ENCODE assay signal across 22 cellular contexts in the genomic region with DNA sequence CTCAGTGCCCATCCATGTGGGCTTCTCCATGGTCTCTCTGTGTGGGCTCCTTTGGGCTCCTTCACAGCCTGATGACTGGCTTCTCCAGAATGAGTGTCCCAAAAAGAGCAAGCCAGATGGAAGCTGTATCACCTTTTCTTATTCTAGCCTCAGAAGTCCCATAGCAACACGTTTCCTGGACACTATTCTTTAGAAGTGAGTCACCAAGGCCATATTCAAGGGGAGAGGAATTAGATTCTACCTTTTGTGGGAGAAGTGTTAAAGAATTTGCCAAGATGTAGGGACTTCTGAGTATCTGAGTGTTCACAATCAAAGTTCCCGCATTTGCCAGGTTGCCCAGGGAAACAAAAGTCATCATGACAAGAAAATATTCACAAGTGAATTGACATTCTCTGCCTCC. TPM values are rescaled to one million over a fixed set of nuclear protein-coding genes. Genes with fewer than 3 reads are reported as not detected.
DNase-seq lines count a peak whose midpoint lies in the region; ATAC-seq and TF ChIP-seq lines count a peak whose summit lies in the region.
"Had no signal": no experiment of that assay in that cellular context is flagged by ENCODE, and none has a peak within 500 bp of the region (broad histone marks: within the 10 kb centered on the region; RNA-seq: fewer than 3 reads in every experiment).

No MANE protein-coding gene starts in this region.

- H3K4me3 ChIP-seq in RWPE2 (ENCODE audit: severe bottlenecking): no peak overlapping the region
- no peak overlapping the region for H3K4me3 ChIP-seq in choroid plexus epithelial cell (ENCODE audit: low read depth, low read length)
- no peak overlapping the region for H3K4me3 ChIP-seq in neuron (ENCODE audit: low read length)
- no peak overlapping the region for H3K4me3 ChIP-seq in lower lobe of right lung
- no peak overlapping the region for H3K4me3 ChIP-seq in testis
- no peak overlapping the region for H3K4me3 ChIP-seq in right cardiac atrium (ENCODE audit: low read length)
- H3K4me3 ChIP-seq: adrenal gland, right atrium auricular region, vagina had no signal

- H3K27ac Mint-ChIP-seq in stimulated activated memory B cell treated with anti-CD40 and anti-IgM and Interleukin-4, amounts not matched to agents 10 μg/mL and 1 μg/mL and 100 μg/mL, for 72 hours: no peak overlapping the region
- H3K27ac Mint-ChIP-seq: T-cell had no signal

- no peak overlapping the region for H3K4me3 Mint-ChIP-seq in stimulated activated memory B cell treated with anti-CD40 and anti-IgM and Interleukin-4, amounts not matched to agents 10 μg/mL and 1 μg/mL and 100 μg/mL, for 72 hours
- H3K4me3 Mint-ChIP-seq: T-cell had no signal

- no peaks in the 10 kb centered on the region for H3K27me3 Mint-ChIP-seq in stimulated activated memory B cell treated with anti-CD40 and anti-IgM and Interleukin-4, amounts not matched to agents 10 μg/mL and 1 μg/mL and 100 μg/mL, for 72 hours

- no peaks in the 10 kb centered on the region for H3K9me3 ChIP-seq in RWPE2 (ENCODE audit: severe bottlenecking)
- H3K9me3 ChIP-seq in neuron (ENCODE audit: low read length): no peaks in the 10 kb centered on the region
- no peaks in the 10 kb centered on the region for H3K9me3 ChIP-seq in lower lobe of right lung
- no peaks in the 10 kb centered on the region for H3K9me3 ChIP-seq in testis
- no peaks in the 10 kb centered on the region for H3K9me3 ChIP-seq in right cardiac atrium (ENCODE audit: control insufficient read depth, low read length)
- H3K9me3 ChIP-seq: adrenal gland, right atrium auricular region, vagina had no signal

- H3K4me1 Mint-ChIP-seq in stimulated activated memory B cell treated with anti-CD40 and anti-IgM and Interleukin-4, amounts not matched to agents 10 μg/mL and 1 μg/mL and 100 μg/mL, for 72 hours: peaks cover 16% of the 10 kb centered on the region

- no peaks in the 10 kb centered on the region for H3K9me3 Mint-ChIP-seq in stimulated activated memory B cell treated with anti-CD40 and anti-IgM and Interleukin-4, amounts not matched to agents 10 μg/mL and 1 μg/mL and 100 μg/mL, for 72 hours
- H3K9me3 Mint-ChIP-seq: T-cell had no signal

- DNase-seq in EH (ENCODE audit: low read depth) (peak; percentile 37), RWPE2 (ENCODE audit: low spot score) (no peak), choroid plexus epithelial cell (ENCODE audit: low read depth) (peak; percentile 44), lower lobe of right lung (no peak), testis (no peak), right cardiac atrium (no peak)
- DNase-seq: activated CD8-positive, alpha-beta memory T cell treated with anti-CD3 and anti-CD28 coated beads, Interleukin-2, amount 50 U/mL, for 48 hours; activated effector memory CD4-positive, alpha-beta T cell treated with anti-CD3 and anti-CD28 coated beads, Interleukin-2, amount 50 U/mL, for 16 hours; adrenal gland; GDM1; NCI-H1694; NCI-H2227 treated with DMSO at 0.1 percent for 48 hours; NCI-H82; occipital lobe; OCI-M1; SHP77 treated with DMSO at 0.1 percent for 48 hours; stimulated activated CD8-positive, alpha-beta memory T cell treated with anti-CD3 and anti-CD28 coated beads, Interleukin-4, amount 100 ng/mL, for 48 hours; T-cell had no signal

- intact Hi-C loops in lower lobe of right lung (cut with DNase I): no loop called here
- intact Hi-C loops in testis (cut with DNase I; ENCODE audit: low total_unique reads): no loop called here
- intact Hi-C loops in right cardiac atrium (cut with DNase I): no loop called here

- H3K36me3 ChIP-seq in RWPE2 (ENCODE audit: low read depth) (no peaks in the 10 kb centered on the region), neuron (ENCODE audit: insufficient read depth, low read length) (no peaks in the 10 kb centered on the region), lower lobe of right lung (no peaks in the 10 kb centered on the region), testis (ENCODE audit: low read depth, missing control alignments) (no peaks in the 10 kb centered on the region)
- H3K36me3 ChIP-seq: adrenal gland, right atrium auricular region, vagina had no signal

- no peak for TF ChIP-seq POLR2A in testis (IDR thresholded peaks at IDR 0.05)

- H3K36me3 Mint-ChIP-seq in stimulated activated memory B cell treated with anti-CD40 and anti-IgM and Interleukin-4, amounts not matched to agents 10 μg/mL and 1 μg/mL and 100 μg/mL, for 72 hours: no peaks in the 10 kb centered on the region
- H3K36me3 Mint-ChIP-seq: T-cell had no signal

- WGBS in testis, 2 donors: 64 to 82% methylated on average over 2 of the region's 2 CpGs
- 84% methylated on average over 2 of the region's 2 CpGs for WGBS in right cardiac atrium

- H3K27me3 ChIP-seq in RWPE2 (ENCODE audit: insufficient read depth, poor library complexity, severe bottlenecking): no peaks in the 10 kb centered on the region
- no peaks in the 10 kb centered on the region for H3K27me3 ChIP-seq in neuron (ENCODE audit: insufficient read depth, low read length)
- no peaks in the 10 kb centered on the region for H3K27me3 ChIP-seq in lower lobe of right lung (ENCODE audit: low read depth)
- no peaks in the 10 kb centered on the region for H3K27me3 ChIP-seq in testis
- H3K27me3 ChIP-seq in right cardiac atrium (ENCODE audit: control insufficient read depth, insufficient read depth): no peaks in the 10 kb centered on the region
- H3K27me3 ChIP-seq: adrenal gland, right atrium auricular region, vagina had no signal

- H3K4me1 ChIP-seq in RWPE2 (ENCODE audit: insufficient read depth, poor library complexity, severe bottlenecking) (peaks cover 28% of the 10 kb centered on the region), neuron (ENCODE audit: insufficient read depth, low read length) (peaks cover 19% of the 10 kb centered on the region), lower lobe of right lung (peaks cover 17% of the 10 kb centered on the region), testis (peaks cover 7% of the 10 kb centered on the region), right cardiac atrium (ENCODE audit: control insufficient read depth, insufficient read depth, low read length) (peaks cover 4% of the 10 kb centered on the region)

- ATAC-seq in RWPE2 (ENCODE audit: low read depth): peak; percentile 14; the same call in 1 of the 3 replicates
- no peak for ATAC-seq in lower lobe of right lung
- ATAC-seq in stimulated activated memory B cell treated with anti-CD40 and anti-IgM and Interleukin-4, amounts not matched to agents 10 μg/mL and 1 μg/mL and 100 μg/mL, for 72 hours: no peak
- ATAC-seq in right cardiac atrium: no peak
- ATAC-seq: T-cell had no signal

- no peak for TF ChIP-seq CTCF in RWPE2 (IDR thresholded peaks at IDR 0.05; ENCODE audit: poor library complexity, severe bottlenecking)
- no peak for TF ChIP-seq CTCF in choroid plexus epithelial cell (conservative IDR thresholded peaks at IDR 0.05; ENCODE audit: low read depth, low read length)
- no peak for TF ChIP-seq CTCF in lower lobe of right lung (IDR thresholded peaks at IDR 0.05)
- no peak for TF ChIP-seq CTCF in testis (IDR thresholded peaks at IDR 0.05)

- peak overlapping the region; percentile 50 for H2AFZ ChIP-seq in neuron (ENCODE audit: low read depth, low read length)

- H3K27ac ChIP-seq in RWPE2 (ENCODE audit: poor library complexity, severe bottlenecking) (no peak overlapping the region), lower lobe of right lung (no peak overlapping the region), testis (no peak overlapping the region), right cardiac atrium (ENCODE audit: low read length) (no peak overlapping the region)
- H3K27ac ChIP-seq: adrenal gland, right atrium auricular region, vagina had no signal

RNA-seq across cellular contexts. Expression of a gene that starts 20.7 kb away (rescaled TPM):
- total RNA-seq in lower lobe of right lung (11.5 TPM), testis (10 to 100 TPM; 25.6 to 36.4 TPM), right cardiac atrium (1 to 10 TPM; 6.4 to 9.2 (median 7.7) TPM)
- polyA plus RNA-seq in testis (ENCODE audit: insufficient read depth, low read depth, low replicate concordance) (23.1 TPM), right cardiac atrium (4.6 TPM)

RNA-seq across cellular contexts. Expression of a gene that starts 21.0 kb away (rescaled TPM):
- total RNA-seq in lower lobe of right lung (1.1 TPM), testis (10 to 100 TPM; 13.3 to 16.2 TPM), right cardiac atrium (1 to 10 TPM in 1 of 4 donors, under 1 TPM in 1, not detected in 2; 0.15 to 1.0 TPM)
- polyA plus RNA-seq in testis (ENCODE audit: insufficient read depth, low read depth, low replicate concordance) (46.5 TPM), right cardiac atrium (0.16 TPM)
- total RNA-seq: vagina had no signal

Comparison
In these comparisons a context has a peak if more than half of its experiments do, and no peak if none do; other contexts are left out.
1. DNase-seq: peak in EH (single experiment) and choroid plexus epithelial cell (single experiment); none in RWPE2 (single experiment), lower lobe of right lung (single experiment), testis (single experiment) and right cardiac atrium (0 of 3).